ENCODE assay signal across 20 cellular contexts in the genomic region with DNA sequence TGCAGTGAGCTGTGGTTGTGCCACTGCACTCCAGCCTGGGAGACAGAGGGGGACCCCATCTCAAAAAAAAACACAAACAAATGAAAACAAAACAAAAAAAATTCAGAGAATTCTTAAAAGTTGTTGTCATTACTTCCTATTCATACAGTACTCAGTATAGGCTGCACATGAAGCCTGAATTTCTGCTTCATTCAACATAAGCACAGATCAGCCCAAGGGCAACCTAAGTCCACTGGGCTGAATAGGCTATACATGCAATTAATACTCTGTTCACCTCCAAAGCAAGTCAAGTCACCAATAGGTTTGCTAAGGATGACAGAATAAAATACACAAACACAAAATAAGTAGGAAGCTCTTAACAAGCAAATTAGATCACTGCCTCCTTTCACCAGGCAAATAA. TPM values are rescaled to one million over a fixed set of nuclear protein-coding genes. Genes with fewer than 3 reads are reported as not detected.
A peak's percentile ranks its signal among the peaks of the same experiment; 100 is the strongest.
DNase-seq lines count a peak whose midpoint lies in the region; ATAC-seq, FAIRE-seq and TF ChIP-seq lines count a peak whose summit lies in the region.
"Had no signal": no experiment of that assay in that cellular context is flagged by ENCODE, and none has a peak within 500 bp of the region (broad histone marks: within the 10 kb centered on the region; RNA-seq: fewer than 3 reads in every experiment).

No MANE protein-coding gene starts in this region.

- H3K9me3 ChIP-seq in HepG2 (ENCODE audit: low read length) = no peaks in the 10 kb centered on the region
- H3K9me3 ChIP-seq in right lobe of liver = no peaks in the 10 kb centered on the region
- H3K9me3 ChIP-seq in neural progenitor cell (ENCODE audit: low read depth) = no peaks in the 10 kb centered on the region
- H3K9me3 ChIP-seq: A549, HAP-1 had no signal

- H3K27ac ChIP-seq in HepG2 (ENCODE audit: extremely low read length, insufficient read depth, low read length) (no peak overlapping the region), right lobe of liver (no peak overlapping the region), neural progenitor cell (no peak overlapping the region)
- H3K27ac ChIP-seq: A549 had no signal

- no peak overlapping the region for H3K9ac ChIP-seq in HepG2 (ENCODE audit: insufficient read depth, low read depth, low read length)
- H3K9ac ChIP-seq in neural progenitor cell = no peak overlapping the region

- CTCF ChIA-PET in HepG2 (lab: Yijun Ruan, JAX; ENCODE audit: low intra/inter-chr PET ratio, low total read pairs) = no interaction called here

- peaks cover 6% of the 10 kb centered on the region for H3K4me1 Mint-ChIP-seq in neural progenitor cell

- POLR2A ChIA-PET in HepG2 (lab: Yijun Ruan, JAX) = no interaction called here

- H3K27me3 ChIP-seq in HepG2 (ENCODE audit: control insufficient read depth in 1 of 2, insufficient read depth in 2 of 2, low read length in 2 of 2) = no peaks in the 10 kb centered on the region
- H3K27me3 ChIP-seq in right lobe of liver = no peaks in the 10 kb centered on the region
- H3K27me3 ChIP-seq in neural progenitor cell = no peaks in the 10 kb centered on the region

- H3K27me3 Mint-ChIP-seq in neural progenitor cell (ENCODE audit: insufficient read depth, low read depth) = no peaks in the 10 kb centered on the region

- no peak overlapping the region for H3K4me3 Mint-ChIP-seq in neural progenitor cell
- H3K4me3 Mint-ChIP-seq: CD14-positive monocyte; CD8-positive, alpha-beta T cell; HFFc6 had no signal

- peaks cover 0 to 2% of the 10 kb centered on the region in 2 experiments; a peak in 1 of 5 replicates for H3K36me3 ChIP-seq in HepG2 (replicated peaks in 1 of 2; ENCODE audit: control insufficient read depth in 1 of 2, insufficient read depth in 2 of 2, low read length in 2 of 2)
- no peaks in the 10 kb centered on the region for H3K36me3 ChIP-seq in right lobe of liver
- H3K36me3 ChIP-seq in neural progenitor cell = no peaks in the 10 kb centered on the region
- H3K36me3 ChIP-seq: HAP-1 had no signal

- H3K79me2 ChIP-seq in HepG2 (ENCODE audit: insufficient read depth, low read length) (peaks cover 78% of the 10 kb centered on the region), neural progenitor cell (ENCODE audit: low read depth) (peaks cover 100% of the 10 kb centered on the region)

- peaks cover 6% of the 10 kb centered on the region for H3F3A ChIP-seq in neural progenitor cell (ENCODE audit: low read depth)

- intact Hi-C loops in HepG2 (cut with micrococcal nuclease; ENCODE audit: unreplicated experiment) = no loop called here
- intact Hi-C loops in right lobe of liver (cut with DNase I) = no loop called here

- peak overlapping the region; percentile 25 for H3K27ac Mint-ChIP-seq in neural progenitor cell
- H3K27ac Mint-ChIP-seq: CD14-positive monocyte; CD8-positive, alpha-beta T cell; HFFc6 had no signal

- ATAC-seq in HepG2 = peak; percentile 70
- no peak for ATAC-seq in right lobe of liver
- ATAC-seq: CD8-positive, alpha-beta T cell had no signal

- H3K4me2 ChIP-seq in HepG2 (ENCODE audit: low read depth, low read length) (no peak overlapping the region), neural progenitor cell (no peak overlapping the region)
- H3K4me2 ChIP-seq: A549 had no signal

- H2AFZ ChIP-seq in HepG2 (ENCODE audit: low read length) (no peak overlapping the region), neural progenitor cell (replicated peaks) (no peak overlapping the region)

- H3K4me1 ChIP-seq in HepG2 (ENCODE audit: insufficient read depth, low read length) (peaks cover 47% of the 10 kb centered on the region), right lobe of liver (peaks cover 0 to 3% (median 0%) of the 10 kb centered on the region in 4 donors), neural progenitor cell (peaks cover 4% of the 10 kb centered on the region)

- TF ChIP-seq CTCF in HepG2 (CRISPR knock-in tag; IDR thresholded peaks at IDR 0.05) (no peak), right lobe of liver (IDR thresholded peaks at IDR 0.05) (no peak), neural progenitor cell (IDR thresholded peaks at IDR 0.05) (no peak)

- peaks cover 46% of the 10 kb centered on the region for H3K36me3 Mint-ChIP-seq in neural progenitor cell

- in situ Hi-C loops in HepG2 (cut with HindIII; ENCODE audit: extremely low pct_ligation_motif_present, low pct_unique_long_range_greater_than_20kb) = no loop called here

- H3K9me3 Mint-ChIP-seq in neural progenitor cell = peaks cover 17% of the 10 kb centered on the region
- H3K9me3 Mint-ChIP-seq: CD14-positive monocyte; CD8-positive, alpha-beta T cell; HFFc6 had no signal

- DNase-seq in HepG2 (ENCODE audit: low spot score) = no peak
- no peak for DNase-seq in right lobe of liver
- DNase-seq in RCC 7860 (ENCODE audit: low spot score) = peak; percentile 0
- no peak for DNase-seq in neural progenitor cell (ENCODE audit: low spot score)
- no peak for DNase-seq in activated CD4-positive, alpha-beta T cell treated with anti-CD3 and anti-CD28 coated beads, Interleukin-2, amount 50 U/mL, for 48 hours
- no peak for DNase-seq in NCI-H2171 (lab: John Stamatoyannopoulos, UW)
- DNase-seq: CD8-positive, alpha-beta T cell; COR-L47; DMS153; DMS79 treated with DMSO at 0.1 percent for 48 hours; EL; HFFc6 had no signal

- BruUV-seq in HepG2 (replicated peaks; lab: Mats Ljungman, UMichigan) = no TSS peak

- no peak for TF ChIP-seq RAD21 in HepG2 (CRISPR knock-in tag; IDR thresholded peaks at IDR 0.05)

- TF ChIP-seq EP300 in HepG2 (IDR thresholded peaks at IDR 0.05; ENCODE audit: low read depth in 2 of 2, low read length in 2 of 2) (no peak), HepG2 (CRISPR knock-in tag; IDR thresholded peaks at IDR 0.05; ENCODE audit: borderline replicate concordance) (no peak)

- no peak overlapping the region for H3K4me3 ChIP-seq in HepG2 (replicated peaks in 1 of 3; ENCODE audit: insufficient read depth in 1 of 3, low read depth in 2 of 3, low read length in 3 of 3)
- no peak overlapping the region for H3K4me3 ChIP-seq in right lobe of liver
- no peak overlapping the region for H3K4me3 ChIP-seq in neural progenitor cell
- H3K4me3 ChIP-seq: A549, HAP-1 had no signal

- FAIRE-seq in HepG2 (lab: Jason Lieb, UNC) (no peak), RCC 7860 (lab: Jason Lieb, UNC) (no peak)
- FAIRE-seq: A549, D721Med, G401.6, GM12892, H1, HTR-8/SVneo had no signal

- H4K20me1 ChIP-seq in HepG2 (ENCODE audit: insufficient read depth, low read length) (peaks cover 14% of the 10 kb centered on the region), neural progenitor cell (ENCODE audit: low read depth) (peaks cover 91% of the 10 kb centered on the region)

- TF ChIP-seq POLR2A in HepG2 (IDR thresholded peaks at IDR 0.05; ENCODE audit: insufficient read depth in 1 of 2, low read depth in 2 of 2, low read length in 2 of 2) (no peak), right lobe of liver (IDR thresholded peaks at IDR 0.05) (no peak)

TF ChIP-seq in HepG2, 621 proteins besides CTCF, POLR2A, EP300 and RAD21:
- TF ChIP-seq TRIM22 (IDR thresholded peaks at IDR 0.05) (no peak), ZNF333 (CRISPR knock-in tag; IDR thresholded peaks at IDR 0.05; ENCODE audit: borderline replicate concordance) (no peak), ZNF496 (CRISPR knock-in tag; IDR thresholded peaks at IDR 0.05; ENCODE audit: insufficient replicate concordance) (no peak)

RNA-seq across cellular contexts. Expression of gene UBTD2, which starts 18.8 kb away (rescaled TPM):
- total RNA-seq in HepG2 (2016; rRNA removed; fragmentation: Illumina TruSeq; extraction: Trizol) = 24.1 and 32.9 TPM in 2 replicates
- 9.7 and 11.2 TPM in 2 replicates for total RNA-seq in HepG2 (2016; cell fraction: cytosol; rRNA removed; fragmentation: Illumina TruSeq; extraction: Trizol; ENCODE audit: low read depth)
- total RNA-seq in HepG2 (2016; cell fraction: insoluble cytoplasmic fraction; rRNA removed; fragmentation: Illumina TruSeq; extraction: Trizol) = 24.7 and 30.9 TPM in 2 replicates
- 41.5 and 46.2 TPM in 2 replicates for total RNA-seq in HepG2 (2016; cell fraction: membrane; rRNA removed; fragmentation: Illumina TruSeq; extraction: Trizol)
- 14.0 and 15.3 TPM in 2 replicates for total RNA-seq in HepG2 (2016; cell fraction: nucleus; rRNA removed; fragmentation: Illumina TruSeq; extraction: Trizol)
- 13.6 and 15.2 TPM in 2 replicates for polyA plus RNA-seq in HepG2 (2011; rRNA removed)
- 8.1 and 12.6 TPM in 2 replicates for polyA plus RNA-seq in HepG2 (2011; cell fraction: cytosol; rRNA removed)
- 4.2 and 5.7 TPM in 2 replicates for polyA plus RNA-seq in HepG2 (2011; cell fraction: nucleus; rRNA removed)
- 15.3 and 22.4 TPM in 2 replicates for polyA plus RNA-seq in HepG2 (2012)
- 13.7 and 15.1 TPM in 2 replicates for polyA plus RNA-seq in HepG2 (2016; cell fraction: cytosol; fragmentation: Illumina TruSeq; extraction: Trizol; ENCODE audit: low read depth)
- polyA plus RNA-seq in HepG2 (2016; cell fraction: insoluble cytoplasmic fraction; fragmentation: Illumina TruSeq; extraction: Trizol; ENCODE audit: low read depth) = 36.9 and 39.9 TPM in 2 replicates
- polyA plus RNA-seq in HepG2 (2016; cell fraction: membrane; fragmentation: Illumina TruSeq; extraction: Trizol; ENCODE audit: low read depth) = 40.2 and 41.2 TPM in 2 replicates
- polyA plus RNA-seq in HepG2 (2016; cell fraction: nucleus; fragmentation: Illumina TruSeq; extraction: Trizol; ENCODE audit: insufficient read depth, low read depth) = 20.7 and 21.5 TPM in 2 replicates
- polyA minus RNA-seq in HepG2 (2011; rRNA and poly(A)+ RNA removed; ENCODE audit: low replicate concordance) = 7.6 and 8.4 TPM in 2 replicates
- 14.6 and 18.6 TPM in 2 replicates for polyA minus RNA-seq in HepG2 (2011; cell fraction: cytosol; rRNA and poly(A)+ RNA removed)
- 12.5 and 14.8 TPM in 2 replicates for polyA minus RNA-seq in HepG2 (2011; cell fraction: nucleus; rRNA and poly(A)+ RNA removed)
- 10 to 100 TPM in 1 of 6 experiments, 1 to 10 TPM in 5; 6.7 to 11.7 (median 9.2) TPM for total RNA-seq in right lobe of liver
- 62.5 and 92.9 TPM in 2 replicates for total RNA-seq in neural progenitor cell (ENCODE audit: low replicate concordance)
